In genomic region chr20:32893263-32893877, GRCh38 we compare ENCODE assay signal across 1 cellular context.
TF ChIP-seq lines count a peak whose summit lies in the region.

No MANE protein-coding gene starts in this region.

TF ChIP-seq in HepG2, 621 proteins besides CTCF, POLR2A, EP300 and RAD21 (continued from another document):
- TF ChIP-seq ZNF510 (CRISPR knock-in tag; IDR thresholded peaks at IDR 0.05; ENCODE audit: low read depth) (no peak), MAZ (IDR thresholded peaks at IDR 0.05; ENCODE audit: borderline replicate concordance, low read depth, low read length) (0 out of 2 replicates have a peak, but pooled peaks have one; percentile 0), MAZ (CRISPR knock-in tag; IDR thresholded peaks at IDR 0.05; ENCODE audit: low read depth) (no peak), KDM5A (IDR thresholded peaks at IDR 0.05; ENCODE audit: borderline replicate concordance, low read length) (no peak), MXD1 (CRISPR knock-in tag; IDR thresholded peaks at IDR 0.05) (no peak), ZNF749 (CRISPR knock-in tag; IDR thresholded peaks at IDR 0.05; ENCODE audit: borderline replicate concordance) (no peak), RFXANK (CRISPR knock-in tag; IDR thresholded peaks at IDR 0.05) (no peak), ZFP36L1 (CRISPR knock-in tag; IDR thresholded peaks at IDR 0.05) (no peak), ZNF296 (CRISPR knock-in tag; conservative IDR thresholded peaks at IDR 0.05) (no peak), STAT5B (CRISPR knock-in tag; IDR thresholded peaks at IDR 0.05) (no peak), KAT7 (CRISPR knock-in tag; IDR thresholded peaks at IDR 0.05; ENCODE audit: borderline replicate concordance) (no peak), NCOA5 (CRISPR knock-in tag; IDR thresholded peaks at IDR 0.05) (no peak), CCAR2 (optimal IDR thresholded peaks at IDR 0.05; ENCODE audit: low read depth, low read length) (no peak), EED (CRISPR knock-in tag; IDR thresholded peaks at IDR 0.05) (0 out of 2 replicates have a peak, but pooled peaks have one; percentile 57), HNRNPL (IDR thresholded peaks at IDR 0.05; ENCODE audit: low read depth, low read length) (0 out of 2 replicates have a peak, but pooled peaks have one; percentile 15), ZNF256 (CRISPR knock-in tag; conservative IDR thresholded peaks at IDR 0.05) (no peak), ZNF350 (CRISPR knock-in tag; IDR thresholded peaks at IDR 0.05; ENCODE audit: borderline replicate concordance, low read depth) (peak; percentile 9; the same call in 1 of the 2 replicates), ZNF292 (CRISPR knock-in tag; IDR thresholded peaks at IDR 0.05; ENCODE audit: borderline replicate concordance, low read depth) (0 out of 2 replicates have a peak, but pooled peaks have one; percentile 10), ZFP62 (CRISPR knock-in tag; IDR thresholded peaks at IDR 0.05) (no peak), ZNF773 (CRISPR knock-in tag; IDR thresholded peaks at IDR 0.05; ENCODE audit: borderline replicate concordance) (0 out of 2 replicates have a peak, but pooled peaks have one; percentile 26), ARID4A (CRISPR knock-in tag; IDR thresholded peaks at IDR 0.05; ENCODE audit: borderline replicate concordance) (peak; percentile 26; the same call in 1 of the 2 replicates), ZNF431 (CRISPR knock-in tag; IDR thresholded peaks at IDR 0.05; ENCODE audit: borderline replicate concordance, low read depth) (no peak; the same call in 1 of the 2 replicates), AKAP8 (CRISPR knock-in tag; IDR thresholded peaks at IDR 0.05) (0 out of 2 replicates have a peak, but pooled peaks have one; percentile 2), ZNF737 (CRISPR knock-in tag; IDR thresholded peaks at IDR 0.05; ENCODE audit: borderline replicate concordance) (no peak), GATA4 (IDR thresholded peaks at IDR 0.05; ENCODE audit: borderline replicate concordance, low read depth) (no peak), TEAD2 (CRISPR knock-in tag; IDR thresholded peaks at IDR 0.05) (no peak), RNF219 (CRISPR knock-in tag; IDR thresholded peaks at IDR 0.05) (no peak), ZBTB1 (CRISPR knock-in tag; IDR thresholded peaks at IDR 0.05; ENCODE audit: borderline replicate concordance) (no peak), ZNF432 (CRISPR knock-in tag; IDR thresholded peaks at IDR 0.05; ENCODE audit: borderline replicate concordance) (0 out of 2 replicates have a peak, but pooled peaks have one; percentile 71)
